8 cellular contexts compared by ENCODE assay signal in genomic region chr16:67658849-67659674, GRCh38. TPM values are rescaled to one million over a fixed set of nuclear protein-coding genes. Genes with fewer than 3 reads are reported as not detected.
DNase-seq lines count a peak whose midpoint lies in the region; TF ChIP-seq lines count a peak whose summit lies in the region.

No MANE protein-coding gene starts in this region.

- POLR2A ChIA-PET in HEK293 (lab: Yijun Ruan, JAX): interaction anchor here (1.1 to 1.5 kb wide), 2 partner anchors 95 to 178 kb away, joined by 3 to 5 read pairs; partner anchors contain the start of gene ATP6V0D1

- peaks cover 4% of the 10 kb centered on the region for H3F3A ChIP-seq in smooth muscle cell (ENCODE audit: low read depth)

- H3K27me3 ChIP-seq in WERI-Rb-1 (ENCODE audit: insufficient read depth, low read depth, severe bottlenecking) (no peaks in the 10 kb centered on the region), hepatocyte (peaks cover 10% of the 10 kb centered on the region), smooth muscle cell (ENCODE audit: low read depth) (no peaks in the 10 kb centered on the region)

- H4K20me1 ChIP-seq in hepatocyte (ENCODE audit: insufficient read depth, poor library complexity, severe bottlenecking) (no peaks in the 10 kb centered on the region), smooth muscle cell (ENCODE audit: low read depth) (peaks cover 7% of the 10 kb centered on the region)

- H3K9me2 ChIP-seq in hepatocyte (replicated peaks; ENCODE audit: insufficient read depth): no peaks in the 10 kb centered on the region

- H3K9me3 ChIP-seq in HEK293 (ENCODE audit: control insufficient read depth, insufficient read depth, low read depth, low read length): no peaks in the 10 kb centered on the region
- no peaks in the 10 kb centered on the region for H3K9me3 ChIP-seq in WERI-Rb-1 (ENCODE audit: severe bottlenecking)
- H3K9me3 ChIP-seq in hepatocyte (ENCODE audit: low read depth): no peaks in the 10 kb centered on the region
- H3K9me3 ChIP-seq in smooth muscle cell (replicated peaks; ENCODE audit: low read depth): no peaks in the 10 kb centered on the region

- WGBS in hepatocyte (ENCODE audit: low lambda C conversion rate, missing lambda C conversion rate): 52% methylated on average over 18 of the region's 21 CpGs
- 53% methylated on average over 18 of the region's 21 CpGs for WGBS in smooth muscle cell (ENCODE audit: low lambda C conversion rate)

- TF ChIP-seq CTCF in HEK293 (tag by site-specific recombination; IDR thresholded peaks at IDR 0.05) (no peak; the same call in 1 of the 2 replicates), WERI-Rb-1 (IDR thresholded peaks at IDR 0.05; ENCODE audit: low read depth, low read length) (no peak), hepatocyte (IDR thresholded peaks at IDR 0.05; ENCODE audit: poor library complexity) (no peak), smooth muscle cell (IDR thresholded peaks at IDR 0.05; ENCODE audit: borderline replicate concordance, insufficient read depth, poor library complexity, severe bottlenecking) (no peak)

- H2AFZ ChIP-seq in hepatocyte: peak overlapping the region; percentile 63
- H2AFZ ChIP-seq in smooth muscle cell (ENCODE audit: low read depth): no peak overlapping the region

- CTCF ChIA-PET in HEK293 (lab: Yijun Ruan, JAX): interaction anchor here (0.6 to 3.2 kb wide), 7 partner anchors 11 to 624 kb away, joined by 3 to 19 read pairs (median 5); partner anchors contain the start of genes ATP6V0D1 and CARMIL2

- H3K27ac ChIP-seq in HEK293 (ENCODE audit: extremely low read depth, low read depth, low read length) (peak overlapping the region; percentile 75; the same call in 1 of the 2 replicates), WERI-Rb-1 (peak overlapping the region; percentile 80), hepatocyte (peak overlapping the region; percentile 90), smooth muscle cell (ENCODE audit: low read depth) (no peak overlapping the region)

- H3K36me3 ChIP-seq in HEK293 (ENCODE audit: control insufficient read depth in 2 of 2, insufficient read depth in 1 of 2, low read length in 2 of 2) (peaks cover 0 to 69% of the 10 kb centered on the region in 2 experiments; a peak in 1 of 3 replicates), WERI-Rb-1 (peaks cover 71% of the 10 kb centered on the region), hepatocyte (replicated peaks; ENCODE audit: insufficient read depth, low read depth) (no peaks in the 10 kb centered on the region), smooth muscle cell (ENCODE audit: low read depth) (no peaks in the 10 kb centered on the region)

- no peak for DNase-seq in WERI-Rb-1
- no peak for DNase-seq in hepatocyte (ENCODE audit: low spot score)
- no peak for DNase-seq in smooth muscle cell (lab: John Stamatoyannopoulos, UW; ENCODE audit: unreplicated experiment)
- no peak for DNase-seq in NCI-H2227 (lab: John Stamatoyannopoulos, UW; ENCODE audit: unreplicated experiment)
- DNase-seq in germinal center (ENCODE audit: low spot score): no peak
- no peak for DNase-seq in CD1c-positive myeloid dendritic cell (ENCODE audit: extremely low spot score)
- no peak for DNase-seq in NCI-H446 (lab: John Stamatoyannopoulos, UW)

- H3K4me3 ChIP-seq in HEK293 (ENCODE audit: low read depth, low read length): peak overlapping the region; percentile 78
- peak overlapping the region; percentile 86 for H3K4me3 ChIP-seq in WERI-Rb-1 (ENCODE audit: low read depth, low read length)
- H3K4me3 ChIP-seq in hepatocyte: peak overlapping the region; percentile 74
- peak overlapping the region; percentile 73 for H3K4me3 ChIP-seq in smooth muscle cell

- H3K4me2 ChIP-seq in hepatocyte (peak overlapping the region; percentile 86), smooth muscle cell (peak overlapping the region; percentile 92)

- H3K9ac ChIP-seq in smooth muscle cell (ENCODE audit: low read depth): no peak overlapping the region

- H3K4me1 ChIP-seq in HEK293 (ENCODE audit: control insufficient read depth, insufficient read depth, low read length) (0 out of 2 replicates have a peak, but pooled peaks cover 4% of the 10 kb centered on the region), hepatocyte (ENCODE audit: insufficient read depth) (peaks cover 4% of the 10 kb centered on the region), smooth muscle cell (ENCODE audit: low read depth) (peaks cover 3% of the 10 kb centered on the region)

- H3K79me2 ChIP-seq in hepatocyte: peaks cover 7% of the 10 kb centered on the region
- no peaks in the 10 kb centered on the region for H3K79me2 ChIP-seq in smooth muscle cell (ENCODE audit: low read depth)

TF ChIP-seq in HEK293, 187 proteins besides CTCF, POLR2A, EP300 and RAD21:
- TF ChIP-seq WT1 (tag by site-specific recombination; IDR thresholded peaks at IDR 0.05) (no peak), ZNF211 (tag by site-specific recombination; IDR thresholded peaks at IDR 0.05; ENCODE audit: low read depth) (no peak), SALL2 (tag by site-specific recombination; IDR thresholded peaks at IDR 0.05; ENCODE audit: borderline replicate concordance) (no peak), ZNF202 (tag by site-specific recombination; IDR thresholded peaks at IDR 0.05; ENCODE audit: borderline replicate concordance) (no peak), ZNF621 (tag by site-specific recombination; IDR thresholded peaks at IDR 0.05) (no peak), ZBTB49 (tag by site-specific recombination; IDR thresholded peaks at IDR 0.05; ENCODE audit: low read depth) (no peak)
- TF ChIP-seq, protein P1, sequence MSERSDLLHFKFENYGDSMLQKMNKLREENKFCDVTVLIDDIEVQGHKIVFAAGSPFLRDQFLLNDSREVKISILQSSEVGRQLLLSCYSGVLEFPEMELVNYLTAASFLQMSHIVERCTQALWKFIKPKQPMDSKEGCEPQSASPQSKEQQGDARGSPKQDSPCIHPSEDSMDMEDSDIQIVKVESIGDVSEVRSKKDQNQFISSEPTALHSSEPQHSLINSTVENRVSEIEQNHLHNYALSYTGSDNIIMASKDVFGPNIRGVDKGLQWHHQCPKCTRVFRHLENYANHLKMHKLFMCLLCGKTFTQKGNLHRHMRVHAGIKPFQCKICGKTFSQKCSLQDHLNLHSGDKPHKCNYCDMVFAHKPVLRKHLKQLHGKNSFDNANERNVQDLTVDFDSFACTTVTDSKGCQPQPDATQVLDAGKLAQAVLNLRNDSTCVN (tag by site-specific recombination; optimal IDR thresholded peaks at IDR 0.05): no peak

RNA-seq across cellular contexts. Expression of gene ACD, which starts 1.0 kb away (rescaled TPM):
- total RNA-seq in hepatocyte: 17.1 and 18.5 TPM in 2 replicates
- polyA plus RNA-seq in hepatocyte: 26.3 and 28.5 TPM in 2 replicates
- total RNA-seq in smooth muscle cell: 16.5 and 21.9 TPM in 2 replicates
- 31.7 and 45.2 TPM in 2 replicates for polyA plus RNA-seq in smooth muscle cell

RNA-seq across cellular contexts. Expression of gene PARD6A, which starts 1.7 kb away (rescaled TPM):
- 1.1 and 1.4 TPM in 2 replicates for total RNA-seq in hepatocyte
- polyA plus RNA-seq in hepatocyte: 1.8 and 3.0 TPM in 2 replicates
- 0.36 TPM in 1 of 2 replicates, not detected in the other for total RNA-seq in smooth muscle cell
- polyA plus RNA-seq in smooth muscle cell: 0.58 and 2.0 TPM in 2 replicates

RNA-seq across cellular contexts. Expression of gene ENKD1, which starts 7.5 kb away (rescaled TPM):
- total RNA-seq in hepatocyte (8.3 and 10.2 TPM in 2 replicates), smooth muscle cell (8.2 and 9.8 TPM in 2 replicates)
- polyA plus RNA-seq in hepatocyte (13.1 and 16.0 TPM in 2 replicates), smooth muscle cell (14.2 and 19.0 TPM in 2 replicates)

RNA-seq across cellular contexts. Expression of gene C16orf86, which starts 7.6 kb away (rescaled TPM):
- 1.7 and 2.3 TPM in 2 replicates for total RNA-seq in hepatocyte
- 3.4 and 4.1 TPM in 2 replicates for polyA plus RNA-seq in hepatocyte
- 3.4 and 6.9 TPM in 2 replicates for total RNA-seq in smooth muscle cell
- polyA plus RNA-seq in smooth muscle cell: 3.9 and 8.5 TPM in 2 replicates

RNA-seq across cellular contexts. Expression of gene CARMIL2, which starts 14.1 kb away (rescaled TPM):
- total RNA-seq in hepatocyte: 0.52 and 1.7 TPM in 2 replicates
- polyA plus RNA-seq in hepatocyte: 2.6 and 2.9 TPM in 2 replicates
- 0.18 and 0.76 TPM in 2 replicates for total RNA-seq in smooth muscle cell
- polyA plus RNA-seq in smooth muscle cell: 1.2 and 1.9 TPM in 2 replicates
